Comparison of ENCODE assay signal across 1 cellular context in genomic region chr19:19531951-19532805, GRCh38.
A peak's percentile ranks its signal among the peaks of the same experiment; 100 is the strongest.
TF ChIP-seq lines count a peak whose summit lies in the region.

No MANE protein-coding gene starts in this region.

TF ChIP-seq in K562, 482 proteins besides CTCF, POLR2A, EP300 and RAD21 (continued from another document and continues in another):
- TF ChIP-seq, protein P1, sequence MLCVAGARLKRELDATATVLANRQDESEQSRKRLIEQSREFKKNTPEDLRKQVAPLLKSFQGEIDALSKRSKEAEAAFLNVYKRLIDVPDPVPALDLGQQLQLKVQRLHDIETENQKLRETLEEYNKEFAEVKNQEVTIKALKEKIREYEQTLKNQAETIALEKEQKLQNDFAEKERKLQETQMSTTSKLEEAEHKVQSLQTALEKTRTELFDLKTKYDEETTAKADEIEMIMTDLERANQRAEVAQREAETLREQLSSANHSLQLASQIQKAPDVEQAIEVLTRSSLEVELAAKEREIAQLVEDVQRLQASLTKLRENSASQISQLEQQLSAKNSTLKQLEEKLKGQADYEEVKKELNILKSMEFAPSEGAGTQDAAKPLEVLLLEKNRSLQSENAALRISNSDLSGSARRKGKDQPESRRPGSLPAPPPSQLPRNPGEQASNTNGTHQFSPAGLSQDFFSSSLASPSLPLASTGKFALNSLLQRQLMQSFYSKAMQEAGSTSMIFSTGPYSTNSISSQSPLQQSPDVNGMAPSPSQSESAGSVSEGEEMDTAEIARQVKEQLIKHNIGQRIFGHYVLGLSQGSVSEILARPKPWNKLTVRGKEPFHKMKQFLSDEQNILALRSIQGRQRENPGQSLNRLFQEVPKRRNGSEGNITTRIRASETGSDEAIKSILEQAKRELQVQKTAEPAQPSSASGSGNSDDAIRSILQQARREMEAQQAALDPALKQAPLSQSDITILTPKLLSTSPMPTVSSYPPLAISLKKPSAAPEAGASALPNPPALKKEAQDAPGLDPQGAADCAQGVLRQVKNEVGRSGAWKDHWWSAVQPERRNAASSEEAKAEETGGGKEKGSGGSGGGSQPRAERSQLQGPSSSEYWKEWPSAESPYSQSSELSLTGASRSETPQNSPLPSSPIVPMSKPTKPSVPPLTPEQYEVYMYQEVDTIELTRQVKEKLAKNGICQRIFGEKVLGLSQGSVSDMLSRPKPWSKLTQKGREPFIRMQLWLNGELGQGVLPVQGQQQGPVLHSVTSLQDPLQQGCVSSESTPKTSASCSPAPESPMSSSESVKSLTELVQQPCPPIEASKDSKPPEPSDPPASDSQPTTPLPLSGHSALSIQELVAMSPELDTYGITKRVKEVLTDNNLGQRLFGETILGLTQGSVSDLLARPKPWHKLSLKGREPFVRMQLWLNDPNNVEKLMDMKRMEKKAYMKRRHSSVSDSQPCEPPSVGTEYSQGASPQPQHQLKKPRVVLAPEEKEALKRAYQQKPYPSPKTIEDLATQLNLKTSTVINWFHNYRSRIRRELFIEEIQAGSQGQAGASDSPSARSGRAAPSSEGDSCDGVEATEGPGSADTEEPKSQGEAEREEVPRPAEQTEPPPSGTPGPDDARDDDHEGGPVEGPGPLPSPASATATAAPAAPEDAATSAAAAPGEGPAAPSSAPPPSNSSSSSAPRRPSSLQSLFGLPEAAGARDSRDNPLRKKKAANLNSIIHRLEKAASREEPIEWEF (CRISPR knock-in tag; IDR thresholded peaks at IDR 0.05) = no peak
- TF ChIP-seq, protein P2, sequence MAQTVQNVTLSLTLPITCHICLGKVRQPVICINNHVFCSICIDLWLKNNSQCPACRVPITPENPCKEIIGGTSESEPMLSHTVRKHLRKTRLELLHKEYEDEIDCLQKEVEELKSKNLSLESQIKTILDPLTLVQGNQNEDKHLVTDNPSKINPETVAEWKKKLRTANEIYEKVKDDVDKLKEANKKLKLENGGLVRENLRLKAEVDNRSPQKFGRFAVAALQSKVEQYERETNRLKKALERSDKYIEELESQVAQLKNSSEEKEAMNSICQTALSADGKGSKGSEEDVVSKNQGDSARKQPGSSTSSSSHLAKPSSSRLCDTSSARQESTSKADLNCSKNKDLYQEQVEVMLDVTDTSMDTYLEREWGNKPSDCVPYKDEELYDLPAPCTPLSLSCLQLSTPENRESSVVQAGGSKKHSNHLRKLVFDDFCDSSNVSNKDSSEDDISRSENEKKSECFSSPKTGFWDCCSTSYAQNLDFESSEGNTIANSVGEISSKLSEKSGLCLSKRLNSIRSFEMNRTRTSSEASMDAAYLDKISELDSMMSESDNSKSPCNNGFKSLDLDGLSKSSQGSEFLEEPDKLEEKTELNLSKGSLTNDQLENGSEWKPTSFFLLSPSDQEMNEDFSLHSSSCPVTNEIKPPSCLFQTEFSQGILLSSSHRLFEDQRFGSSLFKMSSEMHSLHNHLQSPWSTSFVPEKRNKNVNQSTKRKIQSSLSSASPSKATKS (CRISPR knock-in tag; IDR thresholded peaks at IDR 0.05) = no peak
- no peak for TF ChIP-seq TRIM28 (IDR thresholded peaks at IDR 0.05)
- no peak for TF ChIP-seq TCFL5 (CRISPR knock-in tag; conservative IDR thresholded peaks at IDR 0.05)
- TF ChIP-seq MAZ (CRISPR knock-in tag; conservative IDR thresholded peaks at IDR 0.05 in 1 of 2, IDR thresholded peaks at IDR 0.05 in 1 of 2) = peak in 1 of 2 experiments; percentile 37; a peak in 1 of 4 replicates
- no peak; the same call in 1 of the 2 replicates for TF ChIP-seq NR2C2 (CRISPR knock-in tag; IDR thresholded peaks at IDR 0.05)
- TF ChIP-seq NR2C2 (tag; IDR thresholded peaks at IDR 0.05) = peak; percentile 44; the same call in 1 of the 2 replicates
- TF ChIP-seq NFE2L1 (tag; IDR thresholded peaks at IDR 0.05; ENCODE audit: borderline replicate concordance, low read depth) = no peak
- TF ChIP-seq NFATC3 (IDR thresholded peaks at IDR 0.05) = no peak
- no peak for TF ChIP-seq ZNF121 (CRISPR knock-in tag; conservative IDR thresholded peaks at IDR 0.05)
- TF ChIP-seq BRD9 (IDR thresholded peaks at IDR 0.05; ENCODE audit: low read depth, partially characterized antibody) = no peak
- TF ChIP-seq, protein P3, sequence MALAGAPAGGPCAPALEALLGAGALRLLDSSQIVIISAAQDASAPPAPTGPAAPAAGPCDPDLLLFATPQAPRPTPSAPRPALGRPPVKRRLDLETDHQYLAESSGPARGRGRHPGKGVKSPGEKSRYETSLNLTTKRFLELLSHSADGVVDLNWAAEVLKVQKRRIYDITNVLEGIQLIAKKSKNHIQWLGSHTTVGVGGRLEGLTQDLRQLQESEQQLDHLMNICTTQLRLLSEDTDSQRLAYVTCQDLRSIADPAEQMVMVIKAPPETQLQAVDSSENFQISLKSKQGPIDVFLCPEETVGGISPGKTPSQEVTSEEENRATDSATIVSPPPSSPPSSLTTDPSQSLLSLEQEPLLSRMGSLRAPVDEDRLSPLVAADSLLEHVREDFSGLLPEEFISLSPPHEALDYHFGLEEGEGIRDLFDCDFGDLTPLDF (CRISPR knock-in tag; IDR thresholded peaks at IDR 0.05) = no peak
- TF ChIP-seq, protein P4, sequence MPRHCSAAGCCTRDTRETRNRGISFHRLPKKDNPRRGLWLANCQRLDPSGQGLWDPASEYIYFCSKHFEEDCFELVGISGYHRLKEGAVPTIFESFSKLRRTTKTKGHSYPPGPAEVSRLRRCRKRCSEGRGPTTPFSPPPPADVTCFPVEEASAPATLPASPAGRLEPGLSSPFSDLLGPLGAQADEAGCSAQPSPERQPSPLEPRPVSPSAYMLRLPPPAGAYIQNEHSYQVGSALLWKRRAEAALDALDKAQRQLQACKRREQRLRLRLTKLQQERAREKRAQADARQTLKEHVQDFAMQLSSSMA (CRISPR knock-in tag; IDR thresholded peaks at IDR 0.05) = no peak
- TF ChIP-seq XRCC5 (IDR thresholded peaks at IDR 0.05; ENCODE audit: low read depth, low read length) = peak; percentile 73
- TF ChIP-seq CBX3 (IDR thresholded peaks at IDR 0.05; ENCODE audit: borderline replicate concordance in 1 of 2, low read length in 2 of 2) = no peak
- TF ChIP-seq KHSRP (IDR thresholded peaks at IDR 0.05) = no peak
- TF ChIP-seq ZNF354B (CRISPR knock-in tag; IDR thresholded peaks at IDR 0.05) = no peak
- TF ChIP-seq, protein P5, sequence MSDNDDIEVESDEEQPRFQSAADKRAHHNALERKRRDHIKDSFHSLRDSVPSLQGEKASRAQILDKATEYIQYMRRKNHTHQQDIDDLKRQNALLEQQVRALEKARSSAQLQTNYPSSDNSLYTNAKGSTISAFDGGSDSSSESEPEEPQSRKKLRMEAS (CRISPR knock-in tag; IDR thresholded peaks at IDR 0.05) = peak; percentile 41; the same call in 1 of the 2 replicates
- no peak for TF ChIP-seq GMEB1 (CRISPR knock-in tag; IDR thresholded peaks at IDR 0.05)
- TF ChIP-seq BACH1 (tag; IDR thresholded peaks at IDR 0.05) = no peak
- no peak for TF ChIP-seq HNRNPH1 (optimal IDR thresholded peaks at IDR 0.05; ENCODE audit: low read depth, low read length)
- TF ChIP-seq, protein P6, sequence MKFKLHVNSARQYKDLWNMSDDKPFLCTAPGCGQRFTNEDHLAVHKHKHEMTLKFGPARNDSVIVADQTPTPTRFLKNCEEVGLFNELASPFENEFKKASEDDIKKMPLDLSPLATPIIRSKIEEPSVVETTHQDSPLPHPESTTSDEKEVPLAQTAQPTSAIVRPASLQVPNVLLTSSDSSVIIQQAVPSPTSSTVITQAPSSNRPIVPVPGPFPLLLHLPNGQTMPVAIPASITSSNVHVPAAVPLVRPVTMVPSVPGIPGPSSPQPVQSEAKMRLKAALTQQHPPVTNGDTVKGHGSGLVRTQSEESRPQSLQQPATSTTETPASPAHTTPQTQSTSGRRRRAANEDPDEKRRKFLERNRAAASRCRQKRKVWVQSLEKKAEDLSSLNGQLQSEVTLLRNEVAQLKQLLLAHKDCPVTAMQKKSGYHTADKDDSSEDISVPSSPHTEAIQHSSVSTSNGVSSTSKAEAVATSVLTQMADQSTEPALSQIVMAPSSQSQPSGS (CRISPR knock-in tag; IDR thresholded peaks at IDR 0.05) = no peak
- no peak for TF ChIP-seq ILK (tag; IDR thresholded peaks at IDR 0.05; ENCODE audit: borderline replicate concordance, low read depth)
- no peak for TF ChIP-seq CBFA2T2 (conservative IDR thresholded peaks at IDR 0.05)
- TF ChIP-seq FOXK2 (conservative IDR thresholded peaks at IDR 0.05 in 1 of 2, IDR thresholded peaks at IDR 0.05 in 1 of 2; ENCODE audit: low read depth in 2 of 2) = no peak
- TF ChIP-seq HMGN3 (IDR thresholded peaks at IDR 0.05; ENCODE audit: borderline replicate concordance, extremely low read depth, insufficient read length, low read depth, low read length) = no peak
- TF ChIP-seq, protein P7, sequence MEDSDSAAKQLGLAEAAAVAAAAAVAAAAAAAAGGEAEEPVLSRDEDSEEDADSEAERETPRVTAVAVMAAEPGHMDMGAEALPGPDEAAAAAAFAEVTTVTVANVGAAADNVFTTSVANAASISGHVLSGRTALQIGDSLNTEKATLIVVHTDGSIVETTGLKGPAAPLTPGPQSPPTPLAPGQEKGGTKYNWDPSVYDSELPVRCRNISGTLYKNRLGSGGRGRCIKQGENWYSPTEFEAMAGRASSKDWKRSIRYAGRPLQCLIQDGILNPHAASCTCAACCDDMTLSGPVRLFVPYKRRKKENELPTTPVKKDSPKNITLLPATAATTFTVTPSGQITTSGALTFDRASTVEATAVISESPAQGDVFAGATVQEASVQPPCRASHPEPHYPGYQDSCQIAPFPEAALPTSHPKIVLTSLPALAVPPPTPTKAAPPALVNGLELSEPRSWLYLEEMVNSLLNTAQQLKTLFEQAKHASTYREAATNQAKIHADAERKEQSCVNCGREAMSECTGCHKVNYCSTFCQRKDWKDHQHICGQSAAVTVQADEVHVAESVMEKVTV (CRISPR knock-in tag; IDR thresholded peaks at IDR 0.05) = peak; percentile 62
- TF ChIP-seq NFYB (IDR thresholded peaks at IDR 0.05; ENCODE audit: extremely low read depth, insufficient read length) = no peak
- no peak for TF ChIP-seq PRMT5 (CRISPR knock-in tag; IDR thresholded peaks at IDR 0.05)
- TF ChIP-seq TEAD2 (tag; IDR thresholded peaks at IDR 0.05) = no peak
- TF ChIP-seq EP400 (IDR thresholded peaks at IDR 0.05) = no peak
- TF ChIP-seq ZNF766 (CRISPR knock-in tag; conservative IDR thresholded peaks at IDR 0.05) = no peak
- TF ChIP-seq NFXL1 (CRISPR knock-in tag; IDR thresholded peaks at IDR 0.05) = no peak
- no peak for TF ChIP-seq RBM34 (IDR thresholded peaks at IDR 0.05; ENCODE audit: borderline replicate concordance, insufficient read depth, low read length)
- no peak for TF ChIP-seq XRCC3 (IDR thresholded peaks at IDR 0.05)
- TF ChIP-seq TAF7 (tag; IDR thresholded peaks at IDR 0.05) = no peak
- TF ChIP-seq NELFE (IDR thresholded peaks at IDR 0.05; ENCODE audit: insufficient read depth, insufficient read length) = no peak
- TF ChIP-seq CBX5 (IDR thresholded peaks at IDR 0.05; ENCODE audit: borderline replicate concordance, low read depth) = no peak
- TF ChIP-seq, protein P8, sequence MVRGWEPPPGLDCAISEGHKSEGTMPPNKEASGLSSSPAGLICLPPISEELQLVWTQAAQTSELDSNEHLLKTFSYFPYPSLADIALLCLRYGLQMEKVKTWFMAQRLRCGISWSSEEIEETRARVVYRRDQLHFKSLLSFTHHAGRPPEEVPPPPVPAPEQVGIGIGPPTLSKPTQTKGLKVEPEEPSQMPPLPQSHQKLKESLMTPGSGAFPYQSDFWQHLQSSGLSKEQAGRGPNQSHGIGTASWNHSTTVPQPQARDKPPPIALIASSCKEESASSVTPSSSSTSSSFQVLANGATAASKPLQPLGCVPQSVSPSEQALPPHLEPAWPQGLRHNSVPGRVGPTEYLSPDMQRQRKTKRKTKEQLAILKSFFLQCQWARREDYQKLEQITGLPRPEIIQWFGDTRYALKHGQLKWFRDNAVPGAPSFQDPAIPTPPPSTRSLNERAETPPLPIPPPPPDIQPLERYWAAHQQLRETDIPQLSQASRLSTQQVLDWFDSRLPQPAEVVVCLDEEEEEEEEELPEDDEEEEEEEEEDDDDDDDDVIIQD (CRISPR knock-in tag; IDR thresholded peaks at IDR 0.05) = no peak
- TF ChIP-seq, protein P9, sequence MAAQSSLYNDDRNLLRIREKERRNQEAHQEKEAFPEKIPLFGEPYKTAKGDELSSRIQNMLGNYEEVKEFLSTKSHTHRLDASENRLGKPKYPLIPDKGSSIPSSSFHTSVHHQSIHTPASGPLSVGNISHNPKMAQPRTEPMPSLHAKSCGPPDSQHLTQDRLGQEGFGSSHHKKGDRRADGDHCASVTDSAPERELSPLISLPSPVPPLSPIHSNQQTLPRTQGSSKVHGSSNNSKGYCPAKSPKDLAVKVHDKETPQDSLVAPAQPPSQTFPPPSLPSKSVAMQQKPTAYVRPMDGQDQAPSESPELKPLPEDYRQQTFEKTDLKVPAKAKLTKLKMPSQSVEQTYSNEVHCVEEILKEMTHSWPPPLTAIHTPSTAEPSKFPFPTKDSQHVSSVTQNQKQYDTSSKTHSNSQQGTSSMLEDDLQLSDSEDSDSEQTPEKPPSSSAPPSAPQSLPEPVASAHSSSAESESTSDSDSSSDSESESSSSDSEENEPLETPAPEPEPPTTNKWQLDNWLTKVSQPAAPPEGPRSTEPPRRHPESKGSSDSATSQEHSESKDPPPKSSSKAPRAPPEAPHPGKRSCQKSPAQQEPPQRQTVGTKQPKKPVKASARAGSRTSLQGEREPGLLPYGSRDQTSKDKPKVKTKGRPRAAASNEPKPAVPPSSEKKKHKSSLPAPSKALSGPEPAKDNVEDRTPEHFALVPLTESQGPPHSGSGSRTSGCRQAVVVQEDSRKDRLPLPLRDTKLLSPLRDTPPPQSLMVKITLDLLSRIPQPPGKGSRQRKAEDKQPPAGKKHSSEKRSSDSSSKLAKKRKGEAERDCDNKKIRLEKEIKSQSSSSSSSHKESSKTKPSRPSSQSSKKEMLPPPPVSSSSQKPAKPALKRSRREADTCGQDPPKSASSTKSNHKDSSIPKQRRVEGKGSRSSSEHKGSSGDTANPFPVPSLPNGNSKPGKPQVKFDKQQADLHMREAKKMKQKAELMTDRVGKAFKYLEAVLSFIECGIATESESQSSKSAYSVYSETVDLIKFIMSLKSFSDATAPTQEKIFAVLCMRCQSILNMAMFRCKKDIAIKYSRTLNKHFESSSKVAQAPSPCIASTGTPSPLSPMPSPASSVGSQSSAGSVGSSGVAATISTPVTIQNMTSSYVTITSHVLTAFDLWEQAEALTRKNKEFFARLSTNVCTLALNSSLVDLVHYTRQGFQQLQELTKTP (IDR thresholded peaks at IDR 0.05; ENCODE audit: low read depth in 1 of 2, partially characterized antibody in 2 of 2) = no peak
- peak; percentile 60; the same call in 1 of the 2 replicates for TF ChIP-seq CC2D1A (IDR thresholded peaks at IDR 0.05)
- no peak for TF ChIP-seq ETV1 (tag; conservative IDR thresholded peaks at IDR 0.05; ENCODE audit: low read depth)
- TF ChIP-seq ZNF174 (CRISPR knock-in tag; IDR thresholded peaks at IDR 0.05) = no peak
- TF ChIP-seq MYC (IDR thresholded peaks at IDR 0.05; ENCODE audit: low read depth, low read length) = peak; percentile 62
- TF ChIP-seq MYC (CRISPR knock-in tag; IDR thresholded peaks at IDR 0.05; ENCODE audit: borderline replicate concordance, low read depth) = no peak
- TF ChIP-seq NRF1 (conservative IDR thresholded peaks at IDR 0.05 in 1 of 2, IDR thresholded peaks at IDR 0.05 in 1 of 2) = no peak
- TF ChIP-seq TEAD1 (CRISPR knock-in tag; IDR thresholded peaks at IDR 0.05) = no peak
- peak; percentile 93 for TF ChIP-seq SMC3 (conservative IDR thresholded peaks at IDR 0.05; ENCODE audit: insufficient read depth, low read depth, low read length)
